19 cellular contexts compared by ENCODE assay signal in genomic region chr17:65799454-65799853, GRCh38.
A peak's percentile ranks its signal among the peaks of the same experiment; 100 is the strongest.
DNase-seq lines count a peak whose midpoint lies in the region; ATAC-seq, FAIRE-seq and TF ChIP-seq lines count a peak whose summit lies in the region.
"Had no signal": no experiment of that assay in that cellular context is flagged by ENCODE, and none has a peak within 500 bp of the region (broad histone marks: within the 10 kb centered on the region; RNA-seq: fewer than 3 reads in every experiment).

No MANE protein-coding gene starts in this region.

- in situ Hi-C loops in GM12878 (cut with MboI) = no loop called here

- H4K20me1 ChIP-seq in OCI-LY3 (ENCODE audit: insufficient read depth, low read length) (no peaks in the 10 kb centered on the region), GM12878 (ENCODE audit: control insufficient read depth, insufficient read depth) (no peaks in the 10 kb centered on the region)

- POLR2A ChIA-PET in GM12878 (lab: Charles Lee) = no interaction called here

- H3K27me3 ChIP-seq in OCI-LY3 (ENCODE audit: low read depth, low read length) (no peaks in the 10 kb centered on the region), GM12878 (replicated peaks in 1 of 2; ENCODE audit: control insufficient read depth in 2 of 2, insufficient read depth in 2 of 2, low read length in 1 of 2) (no peaks in the 10 kb centered on the region)
- H3K27me3 ChIP-seq: MG63, Peyer's patch had no signal

- no peaks in the 10 kb centered on the region for H3K27me3 Mint-ChIP-seq in activated CD8-positive, alpha-beta memory T cell treated with anti-CD3 and anti-CD28 coated beads, Interleukin-2, amount 10 ng/mL, durations not matched to agents 7 days and 5 days

- H3K9ac ChIP-seq in OCI-LY3 (ENCODE audit: low read length) (no peak overlapping the region), GM12878 (ENCODE audit: control insufficient read depth, insufficient read depth, low read length) (no peak overlapping the region)

- FAIRE-seq in GM12878 (lab: Jason Lieb, UNC) = peak; percentile 41
- FAIRE-seq: HepG2 had no signal

- H3K4me1 ChIP-seq in OCI-LY3 (ENCODE audit: low read length) = peaks cover 13% of the 10 kb centered on the region
- no peaks in the 10 kb centered on the region for H3K4me1 ChIP-seq in GM12878 (ENCODE audit: control insufficient read depth, insufficient read depth, low read length)
- H3K4me1 ChIP-seq: Peyer's patch had no signal

- 0% methylated on average over 1 of the region's 1 CpG for WGBS in GM12878 (ENCODE audit: insufficient coverage, insufficient replicate concordance, low lambda C conversion rate, missing lambda C conversion rate)
- WGBS in lower leg skin, 2 donors = 90 to 93% methylated on average over 1 of the region's 1 CpG

- peak overlapping the region; percentile 54 for H3K27ac Mint-ChIP-seq in activated CD8-positive, alpha-beta memory T cell treated with anti-CD3 and anti-CD28 coated beads, Interleukin-2, amount 10 ng/mL, durations not matched to agents 7 days and 5 days

- RAD21 ChIA-PET in GM12878 (lab: Charles Lee; ENCODE audit: unreplicated experiment) = no interaction called here

- no peak; the same call in 1 of the 2 replicates for TF ChIP-seq RAD21 in GM12878 (IDR thresholded peaks at IDR 0.05; ENCODE audit: insufficient read depth, low read depth, low read length)

- peaks cover 11% of the 10 kb centered on the region for H3K9me3 Mint-ChIP-seq in activated CD8-positive, alpha-beta memory T cell treated with anti-CD3 and anti-CD28 coated beads, Interleukin-2, amount 10 ng/mL, durations not matched to agents 7 days and 5 days (ENCODE audit: low read depth)

- peaks cover 18% of the 10 kb centered on the region for H3K4me1 Mint-ChIP-seq in activated CD8-positive, alpha-beta memory T cell treated with anti-CD3 and anti-CD28 coated beads, Interleukin-2, amount 10 ng/mL, durations not matched to agents 7 days and 5 days
- H3K4me1 Mint-ChIP-seq: CD14-positive monocyte had no signal

- BruUV-seq in GM12878 (replicated peaks; lab: Mats Ljungman, UMichigan) = no TSS peak

- TF ChIP-seq EP300 in GM12878 (IDR thresholded peaks at IDR 0.05; ENCODE audit: borderline replicate concordance in 1 of 2, control insufficient read depth in 1 of 2, low read depth in 2 of 2, low read length in 2 of 2) = no peak

- H2AFZ ChIP-seq in OCI-LY3 (ENCODE audit: low read depth, low read length) (no peak overlapping the region), GM12878 (ENCODE audit: control insufficient read depth, low read depth, low read length) (no peak overlapping the region)

- TF ChIP-seq CTCF in GM12865 (IDR thresholded peaks at IDR 0.05; ENCODE audit: insufficient read depth, low read depth, low read length, missing control alignments) = no peak
- no peak for TF ChIP-seq CTCF in OCI-LY3 (IDR thresholded peaks at IDR 0.05; ENCODE audit: low read depth, low read length)
- no peak for TF ChIP-seq CTCF in GM12878 (IDR thresholded peaks at IDR 0.05 in 2 of 3, conservative IDR thresholded peaks at IDR 0.05 in 1 of 3; ENCODE audit: control insufficient read depth in 2 of 3, extremely low read depth in 1 of 3, insufficient read depth in 1 of 3, low read depth in 3 of 3, low read length in 3 of 3)
- no peak for TF ChIP-seq CTCF in lower leg skin (IDR thresholded peaks at IDR 0.05)

- H3K9me3 ChIP-seq in OCI-LY3 (ENCODE audit: insufficient read depth, low read length) (peaks cover 35% of the 10 kb centered on the region; the same call in 1 of the 2 replicates), GM12878 (replicated peaks; ENCODE audit: control insufficient read depth, insufficient read depth, low read length) (peaks cover 2% of the 10 kb centered on the region; the same call in 2 of the 3 replicates)

- 0 out of 2 replicates have a peak overlapping the region, but pooled peaks have one; percentile 2 for H3K4me2 ChIP-seq in OCI-LY3 (ENCODE audit: low read length)
- no peak overlapping the region for H3K4me2 ChIP-seq in GM12878 (ENCODE audit: control insufficient read depth, insufficient read depth)

- H3K4me3 Mint-ChIP-seq in activated CD8-positive, alpha-beta memory T cell treated with anti-CD3 and anti-CD28 coated beads, Interleukin-2, amount 10 ng/mL, durations not matched to agents 7 days and 5 days = no peak overlapping the region
- H3K4me3 Mint-ChIP-seq: CD14-positive monocyte had no signal

- intact Hi-C loops in GM12878 (cut with micrococcal nuclease; ENCODE audit: unreplicated experiment) (loop anchor here (10.0 kb wide), 2 partner anchors 235 to 565 kb away; partner anchors contain the start of gene AXIN2), Right ventricle myocardium superior (cut with DNase I) (no loop called here), lower leg skin (cut with DNase I; ENCODE audit: low total_unique reads) (no loop called here)

- H3K79me2 ChIP-seq in OCI-LY3 (ENCODE audit: low read length) = no peaks in the 10 kb centered on the region
- H3K79me2 ChIP-seq in GM12878 (ENCODE audit: control insufficient read depth, insufficient read depth, low read length) = no peaks in the 10 kb centered on the region

- peaks cover 13% of the 10 kb centered on the region for H3K36me3 Mint-ChIP-seq in activated CD8-positive, alpha-beta memory T cell treated with anti-CD3 and anti-CD28 coated beads, Interleukin-2, amount 10 ng/mL, durations not matched to agents 7 days and 5 days
- H3K36me3 Mint-ChIP-seq: CD14-positive monocyte had no signal

- no peak overlapping the region for H3K27ac ChIP-seq in OCI-LY3 (ENCODE audit: low read length)
- H3K27ac ChIP-seq in GM12878 (ENCODE audit: control insufficient read depth, insufficient read depth) = no peak overlapping the region
- H3K27ac ChIP-seq: Peyer's patch had no signal

- SMC1A ChIA-PET in GM12878 (lab: Charles Lee; ENCODE audit: uncharacterized antibody, unreplicated experiment) = no interaction called here

- H3K4me3 ChIP-seq in GM12865 (ENCODE audit: low read depth, low read length) (no peak overlapping the region), OCI-LY3 (ENCODE audit: low read length) (no peak overlapping the region), GM12878 (no peak overlapping the region), lower leg skin (ENCODE audit: low read depth, poor library complexity, severe bottlenecking) (no peak overlapping the region)
- H3K4me3 ChIP-seq: MG63, Peyer's patch had no signal

- TF ChIP-seq POLR2A in GM12878 (IDR thresholded peaks at IDR 0.05; ENCODE audit: low read depth, low read length) = no peak
- TF ChIP-seq POLR2A in lower leg skin (IDR thresholded peaks at IDR 0.05) = no peak

- peak; percentile 57 for ATAC-seq in activated CD8-positive, alpha-beta memory T cell treated with anti-CD3 and anti-CD28 coated beads, Interleukin-2, amount 10 ng/mL, durations not matched to agents 7 days and 5 days
- ATAC-seq in GM12878 (peak; percentile 96), Right ventricle myocardium superior (ENCODE audit: poor library complexity) (no peak)
- ATAC-seq: HepG2 had no signal

- H3K36me3 ChIP-seq in OCI-LY3 (replicated peaks; ENCODE audit: low read depth, low read length) = peaks cover 15% of the 10 kb centered on the region
- H3K36me3 ChIP-seq in GM12878 (ENCODE audit: control insufficient read depth in 2 of 2, insufficient read depth in 2 of 2, low read length in 1 of 2) = no peaks in the 10 kb centered on the region
- H3K36me3 ChIP-seq: MG63, Peyer's patch had no signal

- peak; percentile 41 for DNase-seq in activated CD8-positive, alpha-beta memory T cell treated with anti-CD3 and anti-CD28 coated beads, Interleukin-2, amount 10 ng/mL, durations not matched to agents 7 days and 5 days
- no peak for DNase-seq in activated CD8-positive, alpha-beta memory T cell treated with anti-CD3 and anti-CD28 coated beads for 24 hours
- DNase-seq in GM12865 (ENCODE audit: low read depth) (peak; percentile 43), GM12878 (ENCODE audit: low read depth, low spot score) (no peak), Right ventricle myocardium superior (no peak), ureter (ENCODE audit: low spot score) (no peak), lower leg skin (ENCODE audit: low spot score in 2 of 2) (no peak)
- DNase-seq: COR-L47, DMS153, EL, HCEC 1CT, MG63, NCI-H1092 treated with DMSO at 0.1 percent for 48 hours, NCI-H1694 treated with DMSO at 0.1 percent for 48 hours, NCI-H446, Peyer's patch had no signal

- CTCF ChIA-PET in activated CD8-positive, alpha-beta memory T cell treated with anti-CD3 and anti-CD28 coated beads, Interleukin-2, amount 10 ng/mL, durations not matched to agents 7 days and 5 days (lab: Charles Lee) = no interaction called here
- CTCF ChIA-PET in GM12878 (lab: Yijun Ruan, JAX) = no interaction called here

TF ChIP-seq in GM12878, 131 proteins besides CTCF, POLR2A, EP300 and RAD21 (continues in another document):
- no peak for TF ChIP-seq HDGF (IDR thresholded peaks at IDR 0.05)
- TF ChIP-seq RCOR1 (conservative IDR thresholded peaks at IDR 0.05; ENCODE audit: low read depth, low read length) = no peak
- no peak for TF ChIP-seq TCF12 (IDR thresholded peaks at IDR 0.05; ENCODE audit: low read depth, low read length)
- no peak for TF ChIP-seq ZNF274 (IDR thresholded peaks at IDR 0.05; ENCODE audit: insufficient read depth, insufficient read length)
- TF ChIP-seq PML (IDR thresholded peaks at IDR 0.05; ENCODE audit: low read length) = no peak
- no peak for TF ChIP-seq RFX5 (IDR thresholded peaks at IDR 0.05; ENCODE audit: low read depth, low read length)
- no peak for TF ChIP-seq EGR1 (IDR thresholded peaks at IDR 0.05; ENCODE audit: borderline replicate concordance in 1 of 2, low read depth in 2 of 2, low read length in 2 of 2)
- TF ChIP-seq SMAD1 (IDR thresholded peaks at IDR 0.05; ENCODE audit: low read depth, partially characterized antibody) = no peak
- no peak for TF ChIP-seq NKRF (conservative IDR thresholded peaks at IDR 0.05)

Comparison
In these comparisons a context has a peak if more than half of its experiments do, and no peak if none do; other contexts are left out.
1. DNase-seq: peak in activated CD8-positive, alpha-beta memory T cell treated with anti-CD3 and anti-CD28 coated beads, Interleukin-2, amount 10 ng/mL, durations not matched to agents 7 days and 5 days (single experiment) and GM12865 (single experiment); none in activated CD8-positive, alpha-beta memory T cell treated with anti-CD3 and anti-CD28 coated beads for 24 hours (single experiment), GM12878 (single experiment), Right ventricle myocardium superior (single experiment), ureter (single experiment) and lower leg skin (0 of 2).